ENCODE assay signal across 19 cellular contexts in genomic region chr9:41150116-41150515, GRCh38. TPM values are rescaled to one million over a fixed set of nuclear protein-coding genes. Genes with fewer than 3 reads are reported as not detected.
"Had no signal": no experiment of that assay in that cellular context is flagged by ENCODE, and none has a peak within 500 bp of the region (broad histone marks: within the 10 kb centered on the region; RNA-seq: fewer than 3 reads in every experiment).

No MANE protein-coding gene starts in this region.

RNA-seq across cellular contexts. Expression of gene FOXD4L6, which starts 21.6 kb away (rescaled TPM):
- total RNA-seq: chondrocyte; colonic mucosa; epithelial cell of proximal tubule; fibroblast of lung; fibroblast of villous mesenchyme; foreskin keratinocyte; gastroesophageal sphincter; heart left ventricle; hepatocyte; kidney epithelial cell; lower lobe of right lung; lung microvascular endothelial cell; mesenteric fat pad; mesothelial cell of epicardium; mucosa of gallbladder; naive thymus-derived CD4-positive, alpha-beta T cell had no signal
- polyA plus RNA-seq: endothelial cell of umbilical vein; fibroblast of lung; heart left ventricle; hepatocyte; immature natural killer cell; liver; naive thymus-derived CD4-positive, alpha-beta T cell had no signal
